In genomic region chr2:178114462-178114861, GRCh38 we compare ENCODE assay signal across 11 cellular contexts. TPM values are rescaled to one million over a fixed set of nuclear protein-coding genes. Genes with fewer than 3 reads are reported as not detected.
DNase-seq lines count a peak whose midpoint lies in the region; ATAC-seq and TF ChIP-seq lines count a peak whose summit lies in the region.
"Had no signal": no experiment of that assay in that cellular context is flagged by ENCODE, and none has a peak within 500 bp of the region (broad histone marks: within the 10 kb centered on the region; RNA-seq: fewer than 3 reads in every experiment).

No MANE protein-coding gene starts in this region.

- H3K4me1 Mint-ChIP-seq in activated CD8-positive, alpha-beta memory T cell treated with anti-CD3 and anti-CD28 coated beads, Interleukin-2, amount 10 ng/mL, durations not matched to agents 7 days and 5 days: peaks cover 34% of the 10 kb centered on the region
- peaks cover 19 to 21% of the 10 kb centered on the region in 2 donors for H3K4me1 Mint-ChIP-seq in natural killer cell treated with Interleukin-12 subunit alpha and Interleukin-12 subunit beta and Interleukin-15 and Interleukin-18, amount 100 ng/mL, for 72 hours (ENCODE audit: low read depth in 2 of 2)

- H3K9me3 ChIP-seq in upper lobe of left lung: no peaks in the 10 kb centered on the region
- H3K9me3 ChIP-seq: A549 had no signal

- H3K27ac ChIP-seq in upper lobe of left lung: no peak overlapping the region
- H3K27ac ChIP-seq: A549, coronary artery had no signal

- no peak for TF ChIP-seq POLR2A in upper lobe of left lung (IDR thresholded peaks at IDR 0.05)

- peaks cover 4 to 25% (median 14%) of the 10 kb centered on the region in 4 donors for H3K4me1 ChIP-seq in upper lobe of left lung

- no peaks in the 10 kb centered on the region for H3K9me3 Mint-ChIP-seq in activated CD8-positive, alpha-beta memory T cell treated with anti-CD3 and anti-CD28 coated beads, Interleukin-2, amount 10 ng/mL, durations not matched to agents 7 days and 5 days (ENCODE audit: low read depth)
- H3K9me3 Mint-ChIP-seq in natural killer cell treated with Interleukin-12 subunit alpha and Interleukin-12 subunit beta and Interleukin-15 and Interleukin-18, amount 100 ng/mL, for 72 hours: no peaks in the 10 kb centered on the region

- peak; percentile 38 for ATAC-seq in activated CD8-positive, alpha-beta memory T cell treated with anti-CD3 and anti-CD28 coated beads, Interleukin-2, amount 10 ng/mL, durations not matched to agents 7 days and 5 days
- ATAC-seq in HG02588 (IDR thresholded peaks at IDR 0.05; ENCODE audit: unreplicated experiment) (peak; percentile 46), HG03521 (IDR thresholded peaks at IDR 0.05; ENCODE audit: unreplicated experiment) (peak; percentile 36), upper lobe of left lung (ENCODE audit: low FRiP score in 2 of 2) (no peak)
- no peak for ATAC-seq in natural killer cell treated with Interleukin-12 subunit alpha and Interleukin-12 subunit beta and Interleukin-15 and Interleukin-18, amount 100 ng/mL, for 72 hours
- ATAC-seq: A549 had no signal

- TF ChIP-seq CTCF in upper lobe of left lung (IDR thresholded peaks at IDR 0.05): no peak

- H3K27me3 Mint-ChIP-seq in activated CD8-positive, alpha-beta memory T cell treated with anti-CD3 and anti-CD28 coated beads, Interleukin-2, amount 10 ng/mL, durations not matched to agents 7 days and 5 days: no peaks in the 10 kb centered on the region
- H3K27me3 Mint-ChIP-seq in natural killer cell treated with Interleukin-12 subunit alpha and Interleukin-12 subunit beta and Interleukin-15 and Interleukin-18, amount 100 ng/mL, for 72 hours: no peaks in the 10 kb centered on the region

- no peak overlapping the region for H3K4me3 ChIP-seq in upper lobe of left lung
- H3K4me3 ChIP-seq: A549, coronary artery had no signal

- whole genome bisulfite sequencing in upper lobe of left lung, 2 donors: 88 to 94% methylated on average over 2 of the region's 2 CpGs

- peak overlapping the region; percentile 92 for H3K27ac Mint-ChIP-seq in activated CD8-positive, alpha-beta memory T cell treated with anti-CD3 and anti-CD28 coated beads, Interleukin-2, amount 10 ng/mL, durations not matched to agents 7 days and 5 days
- peak overlapping the region in 1 of 2 donors; percentile 53 for H3K27ac Mint-ChIP-seq in natural killer cell treated with Interleukin-12 subunit alpha and Interleukin-12 subunit beta and Interleukin-15 and Interleukin-18, amount 100 ng/mL, for 72 hours

- CTCF ChIA-PET in activated CD8-positive, alpha-beta memory T cell treated with anti-CD3 and anti-CD28 coated beads, Interleukin-2, amount 10 ng/mL, durations not matched to agents 7 days and 5 days (lab: Charles Lee): interaction anchor here (0.8 to 1.8 kb wide), 4 partner anchors 10 to 366 kb away, joined by 3 to 6 read pairs (median 3); partner anchors contain the start of gene PLEKHA3

- peaks cover 0 to 22% (median 0%) of the 10 kb centered on the region in 4 donors for H3K36me3 ChIP-seq in upper lobe of left lung

- H3K36me3 Mint-ChIP-seq in activated CD8-positive, alpha-beta memory T cell treated with anti-CD3 and anti-CD28 coated beads, Interleukin-2, amount 10 ng/mL, durations not matched to agents 7 days and 5 days: peaks cover 5% of the 10 kb centered on the region
- no peaks in the 10 kb centered on the region for H3K36me3 Mint-ChIP-seq in natural killer cell treated with Interleukin-12 subunit alpha and Interleukin-12 subunit beta and Interleukin-15 and Interleukin-18, amount 100 ng/mL, for 72 hours

- peak; percentile 43 for DNase-seq in activated CD8-positive, alpha-beta memory T cell treated with anti-CD3 and anti-CD28 coated beads, Interleukin-2, amount 10 ng/mL, durations not matched to agents 7 days and 5 days
- DNase-seq in activated CD8-positive, alpha-beta memory T cell treated with anti-CD3 and anti-CD28 coated beads, Interleukin-2, amount 50 U/mL, for 4 hours: no peak
- DNase-seq in natural killer cell treated with Interleukin-12 subunit alpha and Interleukin-12 subunit beta and Interleukin-15 and Interleukin-18, amount 100 ng/mL, for 72 hours (ENCODE audit: low spot score): no peak
- DNase-seq in inferior parietal cortex (ENCODE audit: extremely low spot score) (no peak), NCI-H524 (lab: John Stamatoyannopoulos, UW) (no peak), upper lobe of left lung (no peak)
- DNase-seq: IMR-90 had no signal

- peak overlapping the region; percentile 98 for H3K4me3 Mint-ChIP-seq in activated CD8-positive, alpha-beta memory T cell treated with anti-CD3 and anti-CD28 coated beads, Interleukin-2, amount 10 ng/mL, durations not matched to agents 7 days and 5 days
- peak overlapping the region; percentile 28 for H3K4me3 Mint-ChIP-seq in natural killer cell treated with Interleukin-12 subunit alpha and Interleukin-12 subunit beta and Interleukin-15 and Interleukin-18, amount 100 ng/mL, for 72 hours

- TF ChIP-seq EP300 in upper lobe of left lung (IDR thresholded peaks at IDR 0.05): no peak

- H3K27me3 ChIP-seq in upper lobe of left lung: no peaks in the 10 kb centered on the region

RNA-seq across cellular contexts. Expression of gene RBM45, which starts 2.2 kb away (rescaled TPM):
- total RNA-seq in activated CD8-positive, alpha-beta memory T cell treated with anti-CD3 and anti-CD28 coated beads, Interleukin-2, amount 10 ng/mL, durations not matched to agents 7 days and 5 days: 10 to 100 TPM; 15.8 to 16.6 TPM
- total RNA-seq in natural killer cell treated with Interleukin-12 subunit alpha and Interleukin-12 subunit beta and Interleukin-15 and Interleukin-18, amount 100 ng/mL, for 72 hours: 10 to 100 TPM; 12.9 to 17.4 TPM
- total RNA-seq in upper lobe of left lung: 10 to 100 TPM in 4 of 6 donors, 1 to 10 TPM in 2; 7.5 to 38.8 (median 12.4) TPM

RNA-seq across cellular contexts. Expression of gene PDE11A, which starts 41.9 kb away (rescaled TPM):
- total RNA-seq in activated CD8-positive, alpha-beta memory T cell treated with anti-CD3 and anti-CD28 coated beads, Interleukin-2, amount 10 ng/mL, durations not matched to agents 7 days and 5 days: not detected
- total RNA-seq in natural killer cell treated with Interleukin-12 subunit alpha and Interleukin-12 subunit beta and Interleukin-15 and Interleukin-18, amount 100 ng/mL, for 72 hours: not detected
- total RNA-seq in upper lobe of left lung: under 1 TPM in 3 of 6 donors, not detected in 3; 0.03 to 0.57 (median 0.33) TPM

Comparison
In these comparisons a context has a peak if more than half of its experiments do, and no peak if none do; other contexts are left out.
1. ATAC-seq: peak in activated CD8-positive, alpha-beta memory T cell treated with anti-CD3 and anti-CD28 coated beads, Interleukin-2, amount 10 ng/mL, durations not matched to agents 7 days and 5 days (single experiment), HG02588 (single experiment) and HG03521 (single experiment); none in natural killer cell treated with Interleukin-12 subunit alpha and Interleukin-12 subunit beta and Interleukin-15 and Interleukin-18, amount 100 ng/mL, for 72 hours (0 of 2) and upper lobe of left lung (0 of 2).